ENCODE assay signal across 8 cellular contexts in the genomic region with DNA sequence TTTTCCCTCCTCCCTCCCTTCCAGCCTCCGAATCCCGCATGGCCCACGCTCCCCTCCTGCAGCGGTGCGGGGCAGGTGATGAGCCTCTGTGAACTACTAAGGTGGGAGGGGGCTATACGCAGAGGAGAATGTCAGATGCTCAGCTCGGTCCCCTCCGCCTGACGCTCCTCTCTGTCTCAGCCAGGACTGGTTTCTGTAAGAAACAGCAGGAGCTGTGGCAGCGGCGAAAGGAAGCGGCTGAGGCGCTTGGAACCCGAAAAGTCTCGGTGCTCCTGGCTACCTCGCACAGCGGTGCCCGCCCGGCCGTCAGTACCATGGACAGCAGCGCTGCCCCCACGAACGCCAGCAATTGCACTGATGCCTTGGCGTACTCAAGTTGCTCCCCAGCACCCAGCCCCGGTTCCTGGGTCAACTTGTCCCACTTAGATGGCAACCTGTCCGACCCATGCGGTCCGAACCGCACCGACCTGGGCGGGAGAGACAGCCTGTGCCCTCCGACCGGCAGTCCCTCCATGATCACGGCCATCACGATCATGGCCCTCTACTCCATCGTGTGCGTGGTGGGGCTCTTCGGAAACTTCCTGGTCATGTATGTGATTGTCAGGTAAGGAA.
A peak's percentile ranks its signal among the peaks of the same experiment; 100 is the strongest.
DNase-seq lines count a peak whose midpoint lies in the region; ATAC-seq lines count a peak whose summit lies in the region.

TSS of gene OPRM1 (plus strand) at position 10 of the 612 bp plus-strand sequence. CDS start at position 315, 305 bp downstream.

- peaks cover 29% of the 10 kb centered on the region for H3K27me3 Mint-ChIP-seq in activated naive CD8-positive, alpha-beta T cell treated with anti-CD3 and anti-CD28 coated beads, Interleukin-2, amount 50 U/mL, for 24 hours
- peaks cover 34% of the 10 kb centered on the region for H3K27me3 Mint-ChIP-seq in stimulated activated naive CD8-positive, alpha-beta T cell treated with anti-CD3 and anti-CD28 coated beads, Interleukin-15, amount 100 ng/mL, for 72 hours

- H3K4me1 Mint-ChIP-seq in activated naive CD8-positive, alpha-beta T cell treated with anti-CD3 and anti-CD28 coated beads, Interleukin-2, amount 50 U/mL, for 24 hours, result no peaks in the 10 kb centered on the region
- no peaks in the 10 kb centered on the region for H3K4me1 Mint-ChIP-seq in stimulated activated naive CD8-positive, alpha-beta T cell treated with anti-CD3 and anti-CD28 coated beads, Interleukin-15, amount 100 ng/mL, for 72 hours

- H3K36me3 Mint-ChIP-seq in activated naive CD8-positive, alpha-beta T cell treated with anti-CD3 and anti-CD28 coated beads, Interleukin-2, amount 50 U/mL, for 24 hours (ENCODE audit: low read depth), result no peaks in the 10 kb centered on the region

- H3K4me3 Mint-ChIP-seq in activated naive CD8-positive, alpha-beta T cell treated with anti-CD3 and anti-CD28 coated beads, Interleukin-2, amount 50 U/mL, for 24 hours, result no peak within 1 kb of the TSS
- H3K4me3 Mint-ChIP-seq in stimulated activated naive CD8-positive, alpha-beta T cell treated with anti-CD3 and anti-CD28 coated beads, Interleukin-15, amount 100 ng/mL, for 72 hours, result no peak within 1 kb of the TSS

- H3K27ac Mint-ChIP-seq in activated naive CD8-positive, alpha-beta T cell treated with anti-CD3 and anti-CD28 coated beads, Interleukin-2, amount 50 U/mL, for 24 hours, result no peak within 1 kb of the TSS
- no peak within 1 kb of the TSS for H3K27ac Mint-ChIP-seq in stimulated activated naive CD8-positive, alpha-beta T cell treated with anti-CD3 and anti-CD28 coated beads, Interleukin-15, amount 100 ng/mL, for 72 hours

- DNase-seq in COLO829 (ENCODE audit: low spot score) (peak; percentile 1), iPS-NIHi7 (ENCODE audit: extremely low spot score) (peak; percentile 90), NCI-H1694 treated with DMSO at 0.1 percent for 48 hours (lab: John Stamatoyannopoulos, UW) (no peak)
- DNase-seq in activated naive CD8-positive, alpha-beta T cell treated with anti-CD3 and anti-CD28 coated beads, Interleukin-2, amount 50 U/mL, for 24 hours, result peak; percentile 43
- DNase-seq in stimulated activated naive CD8-positive, alpha-beta T cell treated with anti-CD3 and anti-CD28 coated beads, Interleukin-15, amount 100 ng/mL, for 72 hours, result peak; percentile 25 to 30

- ATAC-seq in HG03432 (IDR thresholded peaks at IDR 0.05; ENCODE audit: unreplicated experiment) (peak; percentile 73), GM18511 (IDR thresholded peaks at IDR 0.05; ENCODE audit: unreplicated experiment) (no peak), HG02885 (IDR thresholded peaks at IDR 0.05; ENCODE audit: poor library complexity, unreplicated experiment) (no peak)
- no peak for ATAC-seq in activated naive CD8-positive, alpha-beta T cell treated with anti-CD3 and anti-CD28 coated beads, Interleukin-2, amount 50 U/mL, for 24 hours
- peak; percentile 58 for ATAC-seq in stimulated activated naive CD8-positive, alpha-beta T cell treated with anti-CD3 and anti-CD28 coated beads, Interleukin-15, amount 100 ng/mL, for 72 hours

- H3K9me3 Mint-ChIP-seq in activated naive CD8-positive, alpha-beta T cell treated with anti-CD3 and anti-CD28 coated beads, Interleukin-2, amount 50 U/mL, for 24 hours, result peaks cover 6% of the 10 kb centered on the region
- H3K9me3 Mint-ChIP-seq in stimulated activated naive CD8-positive, alpha-beta T cell treated with anti-CD3 and anti-CD28 coated beads, Interleukin-15, amount 100 ng/mL, for 72 hours, result peaks cover 0 to 15% of the 10 kb centered on the region in 2 donors

Comparison
In these comparisons a context has a peak if more than half of its experiments do, and no peak if none do; other contexts are left out.
1. ATAC-seq: peak in HG03432 (single experiment) and stimulated activated naive CD8-positive, alpha-beta T cell treated with anti-CD3 and anti-CD28 coated beads, Interleukin-15, amount 100 ng/mL, for 72 hours (single experiment); none in activated naive CD8-positive, alpha-beta T cell treated with anti-CD3 and anti-CD28 coated beads, Interleukin-2, amount 50 U/mL, for 24 hours (single experiment), GM18511 (single experiment) and HG02885 (single experiment).